Comparison of ENCODE assay signal across 17 cellular contexts in genomic region chr3:122076414-122077292, GRCh38. TPM values are rescaled to one million over a fixed set of nuclear protein-coding genes. Genes with fewer than 3 reads are reported as not detected.
DNase-seq lines count a peak whose midpoint lies in the region; ATAC-seq and TF ChIP-seq lines count a peak whose summit lies in the region.
"Had no signal": no experiment of that assay in that cellular context is flagged by ENCODE, and none has a peak within 500 bp of the region (broad histone marks: within the 10 kb centered on the region; RNA-seq: fewer than 3 reads in every experiment).

No MANE protein-coding gene starts in this region.

- no peak for TF ChIP-seq CTCF in foreskin fibroblast (IDR thresholded peaks at IDR 0.05; ENCODE audit: low read depth, low read length)
- TF ChIP-seq CTCF in dorsolateral prefrontal cortex (IDR thresholded peaks at IDR 0.05 in 54 of 56, conservative IDR thresholded peaks at IDR 0.05 in 2 of 56; ENCODE audit: low read depth in 1 of 56, partially characterized antibody in 56 of 56): no peak

- peak overlapping the region; percentile 96 for H3K4me3 ChIP-seq in GM08714 (ENCODE audit: low read length)
- H3K4me3 ChIP-seq in foreskin fibroblast (ENCODE audit: low read depth in 1 of 2, low read length in 2 of 2): no peak overlapping the region
- H3K4me3 ChIP-seq in dorsolateral prefrontal cortex: no peak overlapping the region
- H3K4me3 ChIP-seq: colonic mucosa, tibial nerve had no signal

- H3K9me3 Mint-ChIP-seq in dendritic cell treated with granulocyte-macrophage colony-stimulating factor and Interleukin-4, amounts not matched to agents 40 ng/mL and 50 ng/mL, for 4 days: no peaks in the 10 kb centered on the region
- H3K9me3 Mint-ChIP-seq: activated naive CD4-positive, alpha-beta T cell treated with anti-CD3 and anti-CD28 coated beads, Interleukin-2, amount 50 U/mL, for 24 hours had no signal

- peaks cover 0 to 12% (median 0%) of the 10 kb centered on the region in 45 donors for H3K27me3 ChIP-seq in dorsolateral prefrontal cortex
- H3K27me3 ChIP-seq: colonic mucosa, tibial nerve had no signal

- peaks cover 42% of the 10 kb centered on the region for H3K36me3 Mint-ChIP-seq in dendritic cell treated with granulocyte-macrophage colony-stimulating factor and Interleukin-4, amounts not matched to agents 40 ng/mL and 50 ng/mL, for 4 days (ENCODE audit: low read depth)
- H3K36me3 Mint-ChIP-seq: activated naive CD4-positive, alpha-beta T cell treated with anti-CD3 and anti-CD28 coated beads, Interleukin-2, amount 50 U/mL, for 24 hours; CD4-positive, CD25-positive, alpha-beta regulatory T cell had no signal

- DNase-seq in occipital lobe (lab: John Stamatoyannopoulos, UW) (no peak), foreskin fibroblast (no peak), dorsolateral prefrontal cortex (no peak), T1000 (lab: John Stamatoyannopoulos, UW) (no peak)
- DNase-seq: activated CD4-positive, CD25-positive, alpha-beta regulatory T cell; colonic mucosa; NCI-H2227 treated with DMSO at 0.1 percent for 48 hours; SHP77 had no signal

- peak overlapping the region; percentile 87 for H3K27ac Mint-ChIP-seq in dendritic cell treated with granulocyte-macrophage colony-stimulating factor and Interleukin-4, amounts not matched to agents 40 ng/mL and 50 ng/mL, for 4 days
- H3K27ac Mint-ChIP-seq: activated naive CD4-positive, alpha-beta T cell treated with anti-CD3 and anti-CD28 coated beads, Interleukin-2, amount 50 U/mL, for 24 hours had no signal

- intact Hi-C loops in dendritic cell treated with granulocyte-macrophage colony-stimulating factor and Interleukin-4, amounts not matched to agents 40 ng/mL and 50 ng/mL, for 4 days (cut with micrococcal nuclease): no loop called here
- intact Hi-C loops in dorsolateral prefrontal cortex (cut with DNase I): no loop called here

- no peaks in the 10 kb centered on the region for H3K27me3 Mint-ChIP-seq in dendritic cell treated with granulocyte-macrophage colony-stimulating factor and Interleukin-4, amounts not matched to agents 40 ng/mL and 50 ng/mL, for 4 days

- no peak overlapping the region for H3K4me3 Mint-ChIP-seq in dendritic cell treated with granulocyte-macrophage colony-stimulating factor and Interleukin-4, amounts not matched to agents 40 ng/mL and 50 ng/mL, for 4 days
- H3K4me3 Mint-ChIP-seq: activated naive CD4-positive, alpha-beta T cell treated with anti-CD3 and anti-CD28 coated beads, Interleukin-2, amount 50 U/mL, for 24 hours had no signal

- H3K4me1 Mint-ChIP-seq in dendritic cell treated with granulocyte-macrophage colony-stimulating factor and Interleukin-4, amounts not matched to agents 40 ng/mL and 50 ng/mL, for 4 days (ENCODE audit: low read depth): peaks cover 82% of the 10 kb centered on the region
- H3K4me1 Mint-ChIP-seq: activated naive CD4-positive, alpha-beta T cell treated with anti-CD3 and anti-CD28 coated beads, Interleukin-2, amount 50 U/mL, for 24 hours had no signal

- ATAC-seq in GM19395 (IDR thresholded peaks at IDR 0.05; ENCODE audit: unreplicated experiment) (peak; percentile 5), HG03457 (IDR thresholded peaks at IDR 0.05; ENCODE audit: unreplicated experiment) (peak; percentile 10)

- H3K27ac ChIP-seq in dorsolateral prefrontal cortex: no peak overlapping the region

RNA-seq across cellular contexts. Expression of gene CD86, which starts 21.5 kb away (rescaled TPM):
- total RNA-seq in occipital lobe (1.7 TPM), dorsolateral prefrontal cortex (10 to 100 TPM in 6 of 120 experiments, 1 to 10 TPM in 113, under 1 TPM in 1; 0.95 to 13.5 (median 3.9) TPM)
- total RNA-seq: CD4-positive, CD25-positive, alpha-beta regulatory T cell; lung microvascular endothelial cell; renal cortical epithelial cell had no signal

RNA-seq across cellular contexts. Expression of gene ILDR1, which starts 54.6 kb away (rescaled TPM):
- total RNA-seq in occipital lobe (not detected), dorsolateral prefrontal cortex (under 1 TPM in 5 of 120 experiments, not detected in 115; 0.17 to 0.37 (median 0.29) TPM)
- total RNA-seq: CD4-positive, CD25-positive, alpha-beta regulatory T cell; lung microvascular endothelial cell; tibial nerve had no signal
